ENCODE assay signal across 8 cellular contexts in the genomic region with DNA sequence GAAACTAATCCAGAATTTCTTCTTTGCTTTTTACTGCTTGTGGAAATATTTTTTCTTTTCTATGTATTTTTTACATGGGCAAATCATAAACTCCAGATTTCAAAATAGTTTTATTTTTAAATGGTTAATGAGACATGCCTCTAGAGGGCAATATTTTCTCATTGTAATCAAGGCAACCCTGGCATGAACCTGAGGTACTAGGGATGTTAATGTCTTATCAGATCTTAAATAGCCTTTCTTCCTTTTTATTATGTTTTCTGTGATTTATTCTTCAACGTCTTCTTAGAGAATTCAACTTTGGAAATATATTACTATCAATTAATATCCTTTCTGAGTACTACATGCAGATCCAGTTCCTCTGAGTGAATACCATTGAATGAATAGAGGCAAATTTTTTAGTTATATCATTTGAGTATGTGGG.
DNase-seq lines count a peak whose midpoint lies in the region; TF ChIP-seq lines count a peak whose summit lies in the region.

No MANE protein-coding gene starts in this region.

- H3K27ac ChIP-seq in coronary artery (no peak overlapping the region), neural cell (ENCODE audit: low read length) (no peak overlapping the region)

- no peak overlapping the region for H3K4me3 Mint-ChIP-seq in activated CD4-positive, alpha-beta T cell treated with anti-CD3 and anti-CD28 coated beads, Interleukin-2, amount 10 ng/mL, durations not matched to agents 24 days and 14 days

- H3K9me3 Mint-ChIP-seq in activated CD4-positive, alpha-beta T cell treated with anti-CD3 and anti-CD28 coated beads, Interleukin-2, amount 10 ng/mL, durations not matched to agents 24 days and 14 days, result no peaks in the 10 kb centered on the region

- DNase-seq in AG10803 (ENCODE audit: low read depth) (peak; percentile 64), GM20000 (ENCODE audit: low spot score) (peak; percentile 10), NCI-H82 (lab: John Stamatoyannopoulos, UW) (peak; percentile 71), coronary artery (ENCODE audit: low spot score) (no peak), lower leg skin (ENCODE audit: low spot score in 2 of 2) (no peak)
- DNase-seq in activated CD4-positive, alpha-beta T cell treated with anti-CD3 and anti-CD28 coated beads, Interleukin-2, amount 10 ng/mL, durations not matched to agents 24 days and 14 days, result no peak
- no peak for DNase-seq in activated CD4-positive, CD25-positive, alpha-beta regulatory T cell treated with anti-CD3 and anti-CD28 coated beads, Interleukin-2, amount 50 U/mL, for 72 hours

- no peaks in the 10 kb centered on the region for H3K79me2 ChIP-seq in neural cell (replicated peaks; ENCODE audit: insufficient read depth, low read length)

- H3K9me3 ChIP-seq in neural cell (ENCODE audit: low read length), result no peaks in the 10 kb centered on the region

- intact Hi-C loops in activated CD4-positive, alpha-beta T cell treated with anti-CD3 and anti-CD28 coated beads, Interleukin-2, amount 10 ng/mL, durations not matched to agents 24 days and 14 days (cut with micrococcal nuclease), result loop anchor here (2.0 kb wide), 1 partner anchor 390 kb away; no protein-coding TSS in a partner anchor
- intact Hi-C loops in lower leg skin (cut with DNase I; ENCODE audit: low total_unique reads), result no loop called here

- TF ChIP-seq EP300 in neural cell (conservative IDR thresholded peaks at IDR 0.05; ENCODE audit: poor library complexity, severe bottlenecking), result no peak

- no peak for TF ChIP-seq POLR2A in lower leg skin (IDR thresholded peaks at IDR 0.05)

- WGBS in lower leg skin, 2 donors, result 2% methylated on average over 1 of the region's 1 CpG

- H4K20me1 ChIP-seq in neural cell (ENCODE audit: insufficient read depth), result no peaks in the 10 kb centered on the region

- no peaks in the 10 kb centered on the region for H3F3A ChIP-seq in neural cell (ENCODE audit: insufficient read depth, low read length, poor library complexity, severe bottlenecking)

- no peak overlapping the region for H3K4me3 ChIP-seq in AG10803 (ENCODE audit: low read length)
- H3K4me3 ChIP-seq in coronary artery, result no peak overlapping the region
- no peak overlapping the region for H3K4me3 ChIP-seq in neural cell (ENCODE audit: low read length)
- H3K4me3 ChIP-seq in lower leg skin (ENCODE audit: low read depth, poor library complexity, severe bottlenecking), result no peak overlapping the region

- H3K9me2 ChIP-seq in neural cell (ENCODE audit: insufficient read depth, low read length), result no peaks in the 10 kb centered on the region

- H3K27ac Mint-ChIP-seq in activated CD4-positive, alpha-beta T cell treated with anti-CD3 and anti-CD28 coated beads, Interleukin-2, amount 10 ng/mL, durations not matched to agents 24 days and 14 days, result no peak overlapping the region

- no peaks in the 10 kb centered on the region for H3K27me3 ChIP-seq in neural cell (ENCODE audit: insufficient read depth, low read depth, low read length)

- H3K36me3 Mint-ChIP-seq in activated CD4-positive, alpha-beta T cell treated with anti-CD3 and anti-CD28 coated beads, Interleukin-2, amount 10 ng/mL, durations not matched to agents 24 days and 14 days (ENCODE audit: low read depth), result no peaks in the 10 kb centered on the region

- H3K27me3 Mint-ChIP-seq in activated CD4-positive, alpha-beta T cell treated with anti-CD3 and anti-CD28 coated beads, Interleukin-2, amount 10 ng/mL, durations not matched to agents 24 days and 14 days, result peaks cover 25% of the 10 kb centered on the region

- no peak overlapping the region for H3K4me2 ChIP-seq in neural cell (ENCODE audit: low read length)

- H3K36me3 ChIP-seq in neural cell (ENCODE audit: insufficient read depth, low read length), result no peaks in the 10 kb centered on the region

- peak; percentile 62 for TF ChIP-seq RAD21 in neural cell (conservative IDR thresholded peaks at IDR 0.05)

- no peak overlapping the region for H3K9ac ChIP-seq in neural cell (ENCODE audit: low read length)

- H3K4me1 Mint-ChIP-seq in activated CD4-positive, alpha-beta T cell treated with anti-CD3 and anti-CD28 coated beads, Interleukin-2, amount 10 ng/mL, durations not matched to agents 24 days and 14 days, result no peaks in the 10 kb centered on the region

- TF ChIP-seq CTCF in AG10803 (conservative IDR thresholded peaks at IDR 0.05; ENCODE audit: low read length), result peak; percentile 64
- peak; percentile 5 for TF ChIP-seq CTCF in GM20000 (IDR thresholded peaks at IDR 0.05; ENCODE audit: extremely low read depth, missing control alignments)
- TF ChIP-seq CTCF in coronary artery (IDR thresholded peaks at IDR 0.05), result peak; percentile 18
- peak; percentile 62 for TF ChIP-seq CTCF in neural cell (IDR thresholded peaks at IDR 0.05; ENCODE audit: poor library complexity, severe bottlenecking)
- no peak for TF ChIP-seq CTCF in lower leg skin (IDR thresholded peaks at IDR 0.05)

- no peak overlapping the region for H2AFZ ChIP-seq in neural cell (ENCODE audit: low read depth, low read length)

TF ChIP-seq in neural cell, 6 proteins besides CTCF, POLR2A, EP300 and RAD21:
- TF ChIP-seq SMC3 (conservative IDR thresholded peaks at IDR 0.05; ENCODE audit: poor library complexity) (peak; percentile 59), MXI1 (conservative IDR thresholded peaks at IDR 0.05; ENCODE audit: poor library complexity, severe bottlenecking) (no peak)

Comparison
In these comparisons a context has a peak if more than half of its experiments do, and no peak if none do; other contexts are left out.
1. DNase-seq: peak in AG10803 (single experiment), GM20000 (single experiment) and NCI-H82 (single experiment); none in coronary artery (single experiment), activated CD4-positive, alpha-beta T cell treated with anti-CD3 and anti-CD28 coated beads, Interleukin-2, amount 10 ng/mL, durations not matched to agents 24 days and 14 days (single experiment), activated CD4-positive, CD25-positive, alpha-beta regulatory T cell treated with anti-CD3 and anti-CD28 coated beads, Interleukin-2, amount 50 U/mL, for 72 hours (single experiment) and lower leg skin (0 of 2).
2. CTCF ChIP-seq: peak in AG10803 (single experiment), GM20000 (single experiment), coronary artery (single experiment) and neural cell (single experiment); none in lower leg skin (0 of 3).